22 cellular contexts compared by ENCODE assay signal in genomic region chr4:97589481-97590196, GRCh38.
"Had no signal": no experiment of that assay in that cellular context is flagged by ENCODE, and none has a peak within 500 bp of the region (broad histone marks: within the 10 kb centered on the region; RNA-seq: fewer than 3 reads in every experiment).

No MANE protein-coding gene starts in this region.

- H3K4me1 Mint-ChIP-seq: activated naive CD8-positive, alpha-beta T cell treated with anti-CD3 and anti-CD28 coated beads, Interleukin-2, amount 10 ng/mL, durations not matched to agents 7 days and 5 days; immature natural killer cell; natural killer cell had no signal

- H3K27ac ChIP-seq: cardiac muscle cell, hepatocyte, testis, uterus had no signal

- H3K4me1 ChIP-seq: testis, uterus had no signal

- H3K4me3 ChIP-seq: cardiac muscle cell, hepatocyte, testis, uterus had no signal

- ATAC-seq: activated T-cell treated with anti-CD3 and anti-CD28 coated beads, Interleukin-2, amount 50 U/mL, for 72 hours; left ventricle myocardium superior; natural killer cell had no signal

- H3K27ac Mint-ChIP-seq: activated naive CD4-positive, alpha-beta T cell treated with anti-CD3 and anti-CD28 coated beads for 36 hours; activated naive CD8-positive, alpha-beta T cell treated with anti-CD3 and anti-CD28 coated beads, Interleukin-2, amount 10 ng/mL, durations not matched to agents 7 days and 5 days; activated T-cell treated with anti-CD3 and anti-CD28 coated beads, Interleukin-2, amount 50 U/mL, for 72 hours; immature natural killer cell; natural killer cell had no signal

- H3K9me3 ChIP-seq: testis, uterus had no signal

- H3K36me3 ChIP-seq: cardiac muscle cell, uterus had no signal

- H3K36me3 Mint-ChIP-seq: activated naive CD8-positive, alpha-beta T cell treated with anti-CD3 and anti-CD28 coated beads, Interleukin-2, amount 10 ng/mL, durations not matched to agents 7 days and 5 days; immature natural killer cell had no signal

- H3K4me3 Mint-ChIP-seq: activated naive CD4-positive, alpha-beta T cell treated with anti-CD3 and anti-CD28 coated beads for 36 hours; activated naive CD8-positive, alpha-beta T cell treated with anti-CD3 and anti-CD28 coated beads, Interleukin-2, amount 10 ng/mL, durations not matched to agents 7 days and 5 days; activated T-cell treated with anti-CD3 and anti-CD28 coated beads, Interleukin-2, amount 50 U/mL, for 72 hours; immature natural killer cell; natural killer cell had no signal

- H3K27me3 Mint-ChIP-seq: activated naive CD8-positive, alpha-beta T cell treated with anti-CD3 and anti-CD28 coated beads, Interleukin-2, amount 10 ng/mL, durations not matched to agents 7 days and 5 days had no signal

- H3K27me3 ChIP-seq: cardiac muscle cell, hepatocyte, testis, uterus had no signal

- DNase-seq: activated CD4-positive, alpha-beta T cell treated with anti-CD3 and anti-CD28 coated beads for 1 hour; activated CD4-positive, alpha-beta T cell treated with anti-CD3 and anti-CD28 coated beads, Interleukin-2, amount 50 U/mL, for 4 hours; activated effector memory CD4-positive, alpha-beta T cell treated with Interleukin-2 at 50 U/mL for 16 hours; activated naive CD4-positive, alpha-beta T cell treated with anti-CD3 and anti-CD28 coated beads for 36 hours; activated naive CD8-positive, alpha-beta T cell treated with anti-CD3 and anti-CD28 coated beads, Interleukin-2, amount 10 ng/mL, durations not matched to agents 7 days and 5 days; activated T-cell treated with anti-CD3 and anti-CD28 coated beads, Interleukin-2, amount 50 U/mL, for 72 hours; amygdala; cortex of kidney; erythroblast; foreskin melanocyte; glutamatergic neuron; immature natural killer cell; left ventricle myocardium superior; midbrain; natural killer cell; retina; stimulated activated CD4-positive, alpha-beta T cell treated with anti-CD3 and anti-CD28 coated beads, Interleukin-2, amount 100 ng/mL, for 48 hours; stimulated activated naive CD4-positive, alpha-beta T cell; testis; uterus had no signal
